1 cellular context compared by ENCODE assay signal in the genomic region with DNA sequence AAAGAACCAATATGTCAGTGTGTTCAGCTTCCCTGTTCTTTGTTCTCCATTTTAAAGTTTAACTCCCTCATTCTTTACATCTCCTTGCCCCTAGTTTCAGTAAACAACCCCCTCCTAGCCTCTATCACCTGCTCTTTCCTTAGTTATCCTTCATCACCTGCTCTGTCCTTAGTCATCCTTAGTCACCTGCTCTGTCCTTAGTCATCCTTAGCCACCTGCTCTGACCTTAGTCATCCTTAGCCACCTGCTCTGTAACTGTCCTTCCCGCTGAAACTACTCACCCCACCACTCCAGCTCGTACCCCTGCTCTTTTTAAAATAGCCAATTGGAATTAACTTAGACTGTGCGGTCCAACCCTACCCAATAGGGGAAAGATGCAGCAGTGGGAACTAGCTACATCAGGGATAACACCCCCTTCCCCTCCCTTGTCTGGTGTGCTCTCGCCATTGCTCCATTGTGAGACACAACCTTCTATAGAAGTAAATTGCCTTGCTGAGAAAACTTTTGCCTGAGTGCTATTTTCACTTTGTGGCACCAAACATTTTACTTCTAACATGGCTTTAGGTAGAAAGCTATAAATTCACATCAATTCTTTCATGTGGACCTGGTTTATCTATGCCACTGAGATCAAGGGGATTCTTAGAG.
TF ChIP-seq lines count a peak whose summit lies in the region.

No MANE protein-coding gene starts in this region.

TF ChIP-seq in HEK293, 187 proteins besides CTCF, POLR2A, EP300 and RAD21 (continued from another document):
- no peak for TF ChIP-seq ZBTB10 (tag by site-specific recombination; IDR thresholded peaks at IDR 0.05)
- no peak for TF ChIP-seq ZNF544 (tag by site-specific recombination; IDR thresholded peaks at IDR 0.05)
- peak; percentile 84 for TF ChIP-seq SETDB1 (IDR thresholded peaks at IDR 0.05; ENCODE audit: insufficient read length, low read length)
- no peak for TF ChIP-seq HOXA7 (CRISPR knock-in tag; IDR thresholded peaks at IDR 0.05; ENCODE audit: borderline replicate concordance)
- no peak for TF ChIP-seq ZNF48 (tag by site-specific recombination; IDR thresholded peaks at IDR 0.05)
TF ChIP-seq in HEK293: peak in this region for 2.
